Comparison of ENCODE assay signal across 2 cellular contexts in genomic region chr12:109758406-109759075, GRCh38.
TF ChIP-seq lines count a peak whose summit lies in the region.

No MANE protein-coding gene starts in this region.

TF ChIP-seq in SK-N-SH, 30 proteins besides CTCF, POLR2A, EP300 and RAD21 (continued from another document):
- no peak for TF ChIP-seq MEF2A (IDR thresholded peaks at IDR 0.05; ENCODE audit: borderline replicate concordance, low read depth)
- TF ChIP-seq, protein P1, sequence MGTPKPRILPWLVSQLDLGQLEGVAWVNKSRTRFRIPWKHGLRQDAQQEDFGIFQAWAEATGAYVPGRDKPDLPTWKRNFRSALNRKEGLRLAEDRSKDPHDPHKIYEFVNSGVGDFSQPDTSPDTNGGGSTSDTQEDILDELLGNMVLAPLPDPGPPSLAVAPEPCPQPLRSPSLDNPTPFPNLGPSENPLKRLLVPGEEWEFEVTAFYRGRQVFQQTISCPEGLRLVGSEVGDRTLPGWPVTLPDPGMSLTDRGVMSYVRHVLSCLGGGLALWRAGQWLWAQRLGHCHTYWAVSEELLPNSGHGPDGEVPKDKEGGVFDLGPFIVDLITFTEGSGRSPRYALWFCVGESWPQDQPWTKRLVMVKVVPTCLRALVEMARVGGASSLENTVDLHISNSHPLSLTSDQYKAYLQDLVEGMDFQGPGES (IDR thresholded peaks at IDR 0.05; ENCODE audit: low read depth, low read length): no peak

TF ChIP-seq in SK-N-SH treated with all-trans-retinoic acid at 6 μM for 48 hours, 23 proteins besides CTCF, POLR2A, EP300 and RAD21 (continued from another document):
- TF ChIP-seq, protein P2, sequence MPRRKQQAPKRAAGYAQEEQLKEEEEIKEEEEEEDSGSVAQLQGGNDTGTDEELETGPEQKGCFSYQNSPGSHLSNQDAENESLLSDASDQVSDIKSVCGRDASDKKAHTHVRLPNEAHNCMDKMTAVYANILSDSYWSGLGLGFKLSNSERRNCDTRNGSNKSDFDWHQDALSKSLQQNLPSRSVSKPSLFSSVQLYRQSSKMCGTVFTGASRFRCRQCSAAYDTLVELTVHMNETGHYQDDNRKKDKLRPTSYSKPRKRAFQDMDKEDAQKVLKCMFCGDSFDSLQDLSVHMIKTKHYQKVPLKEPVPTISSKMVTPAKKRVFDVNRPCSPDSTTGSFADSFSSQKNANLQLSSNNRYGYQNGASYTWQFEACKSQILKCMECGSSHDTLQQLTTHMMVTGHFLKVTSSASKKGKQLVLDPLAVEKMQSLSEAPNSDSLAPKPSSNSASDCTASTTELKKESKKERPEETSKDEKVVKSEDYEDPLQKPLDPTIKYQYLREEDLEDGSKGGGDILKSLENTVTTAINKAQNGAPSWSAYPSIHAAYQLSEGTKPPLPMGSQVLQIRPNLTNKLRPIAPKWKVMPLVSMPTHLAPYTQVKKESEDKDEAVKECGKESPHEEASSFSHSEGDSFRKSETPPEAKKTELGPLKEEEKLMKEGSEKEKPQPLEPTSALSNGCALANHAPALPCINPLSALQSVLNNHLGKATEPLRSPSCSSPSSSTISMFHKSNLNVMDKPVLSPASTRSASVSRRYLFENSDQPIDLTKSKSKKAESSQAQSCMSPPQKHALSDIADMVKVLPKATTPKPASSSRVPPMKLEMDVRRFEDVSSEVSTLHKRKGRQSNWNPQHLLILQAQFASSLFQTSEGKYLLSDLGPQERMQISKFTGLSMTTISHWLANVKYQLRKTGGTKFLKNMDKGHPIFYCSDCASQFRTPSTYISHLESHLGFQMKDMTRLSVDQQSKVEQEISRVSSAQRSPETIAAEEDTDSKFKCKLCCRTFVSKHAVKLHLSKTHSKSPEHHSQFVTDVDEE (CRISPR knock-in tag; IDR thresholded peaks at IDR 0.05): no peak
- TF ChIP-seq ZNF8 (CRISPR knock-in tag; IDR thresholded peaks at IDR 0.05): no peak
- no peak for TF ChIP-seq ARNTL (CRISPR knock-in tag; IDR thresholded peaks at IDR 0.05; ENCODE audit: borderline replicate concordance, low read depth)
- TF ChIP-seq OSR1 (CRISPR knock-in tag; IDR thresholded peaks at IDR 0.05): no peak
